ENCODE assay signal across 1 cellular context in the genomic region with DNA sequence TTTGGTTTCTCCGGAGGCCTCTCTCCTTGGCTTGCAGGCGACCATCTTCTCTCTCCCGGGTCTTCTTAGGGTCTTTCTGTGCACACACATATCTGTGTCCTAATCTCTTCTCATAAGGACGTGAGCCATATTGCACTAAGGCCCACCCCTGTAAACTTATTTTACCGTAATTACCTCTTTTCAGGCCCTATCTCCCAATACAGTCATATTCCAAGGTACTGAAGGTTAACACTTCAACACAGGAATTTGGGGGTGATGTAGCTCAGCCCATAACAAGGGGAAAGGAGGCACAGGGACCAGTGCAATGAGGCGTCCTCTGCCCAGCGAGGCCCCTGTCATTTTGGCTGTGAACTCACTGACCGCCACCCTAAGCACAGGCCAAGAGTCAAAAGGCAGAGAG.
TF ChIP-seq lines count a peak whose summit lies in the region.

No MANE protein-coding gene starts in this region.

TF ChIP-seq in H1, 55 proteins besides CTCF, POLR2A, EP300 and RAD21:
- TF ChIP-seq JUND (IDR thresholded peaks at IDR 0.05; ENCODE audit: low read length), result no peak
- TF ChIP-seq, protein P1, sequence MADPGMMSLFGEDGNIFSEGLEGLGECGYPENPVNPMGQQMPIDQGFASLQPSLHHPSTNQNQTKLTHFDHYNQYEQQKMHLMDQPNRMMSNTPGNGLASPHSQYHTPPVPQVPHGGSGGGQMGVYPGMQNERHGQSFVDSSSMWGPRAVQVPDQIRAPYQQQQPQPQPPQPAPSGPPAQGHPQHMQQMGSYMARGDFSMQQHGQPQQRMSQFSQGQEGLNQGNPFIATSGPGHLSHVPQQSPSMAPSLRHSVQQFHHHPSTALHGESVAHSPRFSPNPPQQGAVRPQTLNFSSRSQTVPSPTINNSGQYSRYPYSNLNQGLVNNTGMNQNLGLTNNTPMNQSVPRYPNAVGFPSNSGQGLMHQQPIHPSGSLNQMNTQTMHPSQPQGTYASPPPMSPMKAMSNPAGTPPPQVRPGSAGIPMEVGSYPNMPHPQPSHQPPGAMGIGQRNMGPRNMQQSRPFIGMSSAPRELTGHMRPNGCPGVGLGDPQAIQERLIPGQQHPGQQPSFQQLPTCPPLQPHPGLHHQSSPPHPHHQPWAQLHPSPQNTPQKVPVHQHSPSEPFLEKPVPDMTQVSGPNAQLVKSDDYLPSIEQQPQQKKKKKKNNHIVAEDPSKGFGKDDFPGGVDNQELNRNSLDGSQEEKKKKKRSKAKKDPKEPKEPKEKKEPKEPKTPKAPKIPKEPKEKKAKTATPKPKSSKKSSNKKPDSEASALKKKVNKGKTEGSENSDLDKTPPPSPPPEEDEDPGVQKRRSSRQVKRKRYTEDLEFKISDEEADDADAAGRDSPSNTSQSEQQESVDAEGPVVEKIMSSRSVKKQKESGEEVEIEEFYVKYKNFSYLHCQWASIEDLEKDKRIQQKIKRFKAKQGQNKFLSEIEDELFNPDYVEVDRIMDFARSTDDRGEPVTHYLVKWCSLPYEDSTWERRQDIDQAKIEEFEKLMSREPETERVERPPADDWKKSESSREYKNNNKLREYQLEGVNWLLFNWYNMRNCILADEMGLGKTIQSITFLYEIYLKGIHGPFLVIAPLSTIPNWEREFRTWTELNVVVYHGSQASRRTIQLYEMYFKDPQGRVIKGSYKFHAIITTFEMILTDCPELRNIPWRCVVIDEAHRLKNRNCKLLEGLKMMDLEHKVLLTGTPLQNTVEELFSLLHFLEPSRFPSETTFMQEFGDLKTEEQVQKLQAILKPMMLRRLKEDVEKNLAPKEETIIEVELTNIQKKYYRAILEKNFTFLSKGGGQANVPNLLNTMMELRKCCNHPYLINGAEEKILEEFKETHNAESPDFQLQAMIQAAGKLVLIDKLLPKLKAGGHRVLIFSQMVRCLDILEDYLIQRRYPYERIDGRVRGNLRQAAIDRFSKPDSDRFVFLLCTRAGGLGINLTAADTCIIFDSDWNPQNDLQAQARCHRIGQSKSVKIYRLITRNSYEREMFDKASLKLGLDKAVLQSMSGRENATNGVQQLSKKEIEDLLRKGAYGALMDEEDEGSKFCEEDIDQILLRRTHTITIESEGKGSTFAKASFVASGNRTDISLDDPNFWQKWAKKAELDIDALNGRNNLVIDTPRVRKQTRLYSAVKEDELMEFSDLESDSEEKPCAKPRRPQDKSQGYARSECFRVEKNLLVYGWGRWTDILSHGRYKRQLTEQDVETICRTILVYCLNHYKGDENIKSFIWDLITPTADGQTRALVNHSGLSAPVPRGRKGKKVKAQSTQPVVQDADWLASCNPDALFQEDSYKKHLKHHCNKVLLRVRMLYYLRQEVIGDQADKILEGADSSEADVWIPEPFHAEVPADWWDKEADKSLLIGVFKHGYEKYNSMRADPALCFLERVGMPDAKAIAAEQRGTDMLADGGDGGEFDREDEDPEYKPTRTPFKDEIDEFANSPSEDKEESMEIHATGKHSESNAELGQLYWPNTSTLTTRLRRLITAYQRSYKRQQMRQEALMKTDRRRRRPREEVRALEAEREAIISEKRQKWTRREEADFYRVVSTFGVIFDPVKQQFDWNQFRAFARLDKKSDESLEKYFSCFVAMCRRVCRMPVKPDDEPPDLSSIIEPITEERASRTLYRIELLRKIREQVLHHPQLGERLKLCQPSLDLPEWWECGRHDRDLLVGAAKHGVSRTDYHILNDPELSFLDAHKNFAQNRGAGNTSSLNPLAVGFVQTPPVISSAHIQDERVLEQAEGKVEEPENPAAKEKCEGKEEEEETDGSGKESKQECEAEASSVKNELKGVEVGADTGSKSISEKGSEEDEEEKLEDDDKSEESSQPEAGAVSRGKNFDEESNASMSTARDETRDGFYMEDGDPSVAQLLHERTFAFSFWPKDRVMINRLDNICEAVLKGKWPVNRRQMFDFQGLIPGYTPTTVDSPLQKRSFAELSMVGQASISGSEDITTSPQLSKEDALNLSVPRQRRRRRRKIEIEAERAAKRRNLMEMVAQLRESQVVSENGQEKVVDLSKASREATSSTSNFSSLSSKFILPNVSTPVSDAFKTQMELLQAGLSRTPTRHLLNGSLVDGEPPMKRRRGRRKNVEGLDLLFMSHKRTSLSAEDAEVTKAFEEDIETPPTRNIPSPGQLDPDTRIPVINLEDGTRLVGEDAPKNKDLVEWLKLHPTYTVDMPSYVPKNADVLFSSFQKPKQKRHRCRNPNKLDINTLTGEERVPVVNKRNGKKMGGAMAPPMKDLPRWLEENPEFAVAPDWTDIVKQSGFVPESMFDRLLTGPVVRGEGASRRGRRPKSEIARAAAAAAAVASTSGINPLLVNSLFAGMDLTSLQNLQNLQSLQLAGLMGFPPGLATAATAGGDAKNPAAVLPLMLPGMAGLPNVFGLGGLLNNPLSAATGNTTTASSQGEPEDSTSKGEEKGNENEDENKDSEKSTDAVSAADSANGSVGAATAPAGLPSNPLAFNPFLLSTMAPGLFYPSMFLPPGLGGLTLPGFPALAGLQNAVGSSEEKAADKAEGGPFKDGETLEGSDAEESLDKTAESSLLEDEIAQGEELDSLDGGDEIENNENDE (IDR thresholded peaks at IDR 0.05; ENCODE audit: insufficient replicate concordance, low read length), result peak; percentile 79
